ENCODE assay signal across 19 cellular contexts in the genomic region with DNA sequence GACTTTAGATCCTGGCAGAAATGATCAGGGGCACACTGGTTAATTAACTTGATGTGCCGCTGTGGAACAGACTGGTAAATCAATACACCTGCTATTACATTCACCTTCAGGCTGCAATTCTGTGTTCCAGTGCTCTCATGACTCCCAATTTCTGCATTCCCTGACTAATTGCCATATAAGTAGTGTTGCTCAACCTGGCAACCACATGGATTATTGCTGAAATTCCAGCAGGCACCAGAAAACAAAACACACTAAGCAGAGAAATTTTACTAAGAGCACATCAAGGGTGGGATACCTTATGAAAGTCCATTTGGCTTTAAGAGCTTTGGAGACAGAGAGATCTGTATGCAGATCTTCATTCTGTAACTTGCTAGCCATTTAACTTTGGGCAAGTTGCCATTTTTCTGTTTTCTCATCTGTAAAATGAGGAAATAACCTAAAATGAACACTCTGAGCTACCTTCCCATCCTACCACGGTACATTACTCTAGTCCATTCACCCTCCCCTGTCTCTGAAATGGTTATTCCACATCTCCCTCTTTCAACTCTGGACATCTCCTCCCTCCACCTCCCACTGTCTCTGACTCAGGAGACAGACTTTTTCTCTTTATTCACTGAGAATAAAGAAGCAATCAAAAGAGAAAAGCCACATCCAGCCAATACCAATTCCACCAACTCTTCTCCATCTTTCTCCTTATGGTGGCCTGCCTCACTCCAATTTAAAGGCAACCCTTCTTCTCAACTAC. TPM values are rescaled to one million over a fixed set of nuclear protein-coding genes. Genes with fewer than 3 reads are reported as not detected.
DNase-seq lines count a peak whose midpoint lies in the region; ATAC-seq, FAIRE-seq and TF ChIP-seq lines count a peak whose summit lies in the region.
"Had no signal": no experiment of that assay in that cellular context is flagged by ENCODE, and none has a peak within 500 bp of the region (broad histone marks: within the 10 kb centered on the region; RNA-seq: fewer than 3 reads in every experiment).

No MANE protein-coding gene starts in this region.

- TF ChIP-seq POLR2A in gastroesophageal sphincter (IDR thresholded peaks at IDR 0.05): no peak

- H3K4me2 ChIP-seq in Karpas-422 (ENCODE audit: low read depth, low read length, poor library complexity, severe bottlenecking) (no peak overlapping the region), astrocyte (ENCODE audit: low read length) (peak overlapping the region; percentile 13)

- no peaks in the 10 kb centered on the region for H3K9me3 ChIP-seq in Karpas-422 (ENCODE audit: low read length)
- no peaks in the 10 kb centered on the region for H3K9me3 ChIP-seq in astrocyte (ENCODE audit: insufficient read depth, low read depth, low read length)
- no peaks in the 10 kb centered on the region for H3K9me3 ChIP-seq in gastroesophageal sphincter

- FAIRE-seq in astrocyte (lab: Jason Lieb, UNC): no peak
- FAIRE-seq: GM19239, RCC 7860 had no signal

- H3K27me3 ChIP-seq in Karpas-422 (ENCODE audit: low read length) (no peaks in the 10 kb centered on the region), astrocyte (ENCODE audit: insufficient read depth, low read length) (no peaks in the 10 kb centered on the region), gastroesophageal sphincter (no peaks in the 10 kb centered on the region)

- no peaks in the 10 kb centered on the region for H3K9me3 Mint-ChIP-seq in astrocyte (ENCODE audit: unreplicated experiment)
- no peaks in the 10 kb centered on the region for H3K9me3 Mint-ChIP-seq in WTC11
- H3K9me3 Mint-ChIP-seq: brain, memory B cell, natural killer cell had no signal

- 79 to 81% methylated on average over 2 of the region's 2 CpGs for WGBS in gastroesophageal sphincter (ENCODE audit: low coverage in 1 of 2), 2 donors

- H3K27ac ChIP-seq in Karpas-422 (ENCODE audit: low read length) (no peak overlapping the region), astrocyte (ENCODE audit: low read depth, low read length) (no peak overlapping the region), gastroesophageal sphincter (no peak overlapping the region)

- no peaks in the 10 kb centered on the region for H3K4me1 ChIP-seq in Karpas-422 (ENCODE audit: low read length)
- peaks cover 7% of the 10 kb centered on the region for H3K4me1 ChIP-seq in astrocyte (ENCODE audit: insufficient read depth, low read length)
- H3K4me1 ChIP-seq in gastroesophageal sphincter: peaks cover 0 to 9% (median 8%) of the 10 kb centered on the region in 3 donors

- H4K20me1 ChIP-seq in Karpas-422 (ENCODE audit: insufficient read depth, low read depth, low read length) (no peaks in the 10 kb centered on the region), astrocyte (ENCODE audit: insufficient read depth, low read length) (no peaks in the 10 kb centered on the region)

- H3K4me1 Mint-ChIP-seq in astrocyte (ENCODE audit: low read depth, unreplicated experiment): no peaks in the 10 kb centered on the region
- H3K4me1 Mint-ChIP-seq in WTC11: no peaks in the 10 kb centered on the region
- H3K4me1 Mint-ChIP-seq: brain, memory B cell, natural killer cell had no signal

- H3K36me3 ChIP-seq in Karpas-422 (ENCODE audit: insufficient read depth, low read length): no peaks in the 10 kb centered on the region
- H3K36me3 ChIP-seq in astrocyte (ENCODE audit: insufficient read depth, low read length): no peaks in the 10 kb centered on the region
- no peaks in the 10 kb centered on the region for H3K36me3 ChIP-seq in gastroesophageal sphincter

- H3K27ac Mint-ChIP-seq in astrocyte (ENCODE audit: unreplicated experiment) (no peak overlapping the region), WTC11 (no peak overlapping the region)
- H3K27ac Mint-ChIP-seq: brain, memory B cell, natural killer cell had no signal

- no peak for TF ChIP-seq CTCF in AG10803 (conservative IDR thresholded peaks at IDR 0.05; ENCODE audit: low read length)
- no peak for TF ChIP-seq CTCF in astrocyte (IDR thresholded peaks at IDR 0.05; ENCODE audit: insufficient read depth, low read depth, low read length)
- TF ChIP-seq CTCF in gastroesophageal sphincter (IDR thresholded peaks at IDR 0.05): no peak
- TF ChIP-seq CTCF in WTC11 (IDR thresholded peaks at IDR 0.05): no peak

- no peak overlapping the region for H2AFZ ChIP-seq in Karpas-422 (ENCODE audit: low read length)
- H2AFZ ChIP-seq in astrocyte (ENCODE audit: low read depth, low read length): no peak overlapping the region

- DNase-seq in AG10803 (ENCODE audit: low read depth) (peak; percentile 82), Karpas-422 (peak; percentile 47), astrocyte (ENCODE audit: low read depth) (peak; percentile 49), WTC11 (ENCODE audit: low spot score) (no peak), NCI-H2227 treated with DMSO at 0.1 percent for 48 hours (lab: John Stamatoyannopoulos, UW) (no peak), NCI-H187 (lab: John Stamatoyannopoulos, UW) (no peak)
- no peak for DNase-seq in activated CD8-positive, alpha-beta memory T cell treated with anti-CD3 and anti-CD28 coated beads for 24 hours
- DNase-seq: activated CD4-positive, CD25-positive, alpha-beta regulatory T cell; activated gamma-delta T cell treated with Interleukin-2 at 50 U/mL for 16 hours; DMS 273 treated with DMSO at 0.1 percent for 48 hours; effector CD4-positive, alpha-beta T cell; natural killer cell; NCI-H1436 treated with DMSO at 0.1 percent for 48 hours; retina had no signal

- H3K79me2 ChIP-seq in Karpas-422 (ENCODE audit: low read length) (no peaks in the 10 kb centered on the region), astrocyte (ENCODE audit: insufficient read depth, low read length) (no peaks in the 10 kb centered on the region)

- no peak overlapping the region for H3K9ac ChIP-seq in Karpas-422 (ENCODE audit: low read length)
- H3K9ac ChIP-seq in astrocyte (ENCODE audit: low read length): no peak overlapping the region

- no peak overlapping the region for H3K4me3 ChIP-seq in AG10803 (ENCODE audit: low read length)
- no peak overlapping the region for H3K4me3 ChIP-seq in Karpas-422 (ENCODE audit: low read length)
- no peak overlapping the region for H3K4me3 ChIP-seq in astrocyte (ENCODE audit: insufficient read depth, low read depth, low read length)
- no peak overlapping the region for H3K4me3 ChIP-seq in gastroesophageal sphincter

- no peaks in the 10 kb centered on the region for H3K27me3 Mint-ChIP-seq in astrocyte (ENCODE audit: low read depth, unreplicated experiment)
- no peaks in the 10 kb centered on the region for H3K27me3 Mint-ChIP-seq in WTC11 (ENCODE audit: low read depth)

- CTCF ChIA-PET in WTC11 (lab: Charles Lee): no interaction called here

- H3K36me3 Mint-ChIP-seq in astrocyte (ENCODE audit: low read depth, unreplicated experiment) (peaks cover 3% of the 10 kb centered on the region), WTC11 (no peaks in the 10 kb centered on the region)
- H3K36me3 Mint-ChIP-seq: brain, memory B cell, natural killer cell had no signal

- POLR2A ChIA-PET in WTC11 (lab: Charles Lee): no interaction called here

- H3K4me3 Mint-ChIP-seq in astrocyte (ENCODE audit: unreplicated experiment): no peak overlapping the region
- no peak overlapping the region for H3K4me3 Mint-ChIP-seq in WTC11
- H3K4me3 Mint-ChIP-seq: brain, memory B cell, natural killer cell had no signal

- ATAC-seq in gastroesophageal sphincter (peak; percentile 64), WTC11 (no peak)
- ATAC-seq: natural killer cell had no signal

- no peak for TF ChIP-seq EP300 in gastroesophageal sphincter (IDR thresholded peaks at IDR 0.05)

- H3K9me2 ChIP-seq in Karpas-422 (replicated peaks; ENCODE audit: insufficient read depth, low read length): no peaks in the 10 kb centered on the region

TF ChIP-seq in WTC11, 78 proteins besides CTCF, POLR2A, EP300 and RAD21 (continues in another document):
- TF ChIP-seq ZNF281 (CRISPR knock-in tag; IDR thresholded peaks at IDR 0.05): no peak
- no peak for TF ChIP-seq MYBL2 (CRISPR knock-in tag; IDR thresholded peaks at IDR 0.05)
- TF ChIP-seq TEAD4 (CRISPR knock-in tag; IDR thresholded peaks at IDR 0.05): no peak
- no peak for TF ChIP-seq JAZF1 (CRISPR knock-in tag; IDR thresholded peaks at IDR 0.05)
- TF ChIP-seq, protein P1, sequence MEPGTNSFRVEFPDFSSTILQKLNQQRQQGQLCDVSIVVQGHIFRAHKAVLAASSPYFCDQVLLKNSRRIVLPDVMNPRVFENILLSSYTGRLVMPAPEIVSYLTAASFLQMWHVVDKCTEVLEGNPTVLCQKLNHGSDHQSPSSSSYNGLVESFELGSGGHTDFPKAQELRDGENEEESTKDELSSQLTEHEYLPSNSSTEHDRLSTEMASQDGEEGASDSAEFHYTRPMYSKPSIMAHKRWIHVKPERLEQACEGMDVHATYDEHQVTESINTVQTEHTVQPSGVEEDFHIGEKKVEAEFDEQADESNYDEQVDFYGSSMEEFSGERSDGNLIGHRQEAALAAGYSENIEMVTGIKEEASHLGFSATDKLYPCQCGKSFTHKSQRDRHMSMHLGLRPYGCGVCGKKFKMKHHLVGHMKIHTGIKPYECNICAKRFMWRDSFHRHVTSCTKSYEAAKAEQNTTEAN (CRISPR knock-in tag; IDR thresholded peaks at IDR 0.05): no peak
- no peak for TF ChIP-seq ATF1 (CRISPR knock-in tag; IDR thresholded peaks at IDR 0.05)
- TF ChIP-seq OVOL2 (CRISPR knock-in tag; IDR thresholded peaks at IDR 0.05; ENCODE audit: borderline replicate concordance): no peak

RNA-seq across cellular contexts. Expression of gene STAC, which starts 54.5 kb away (rescaled TPM):
- not detected in 2 replicates for total RNA-seq in Karpas-422 (2014; rRNA removed; shearing (Covaris generic); ENCODE audit: low replicate concordance)
- 7.1 and 9.4 TPM in 2 replicates for total RNA-seq in astrocyte
- 10 to 100 TPM in 3 of 4 donors, 1 to 10 TPM in 1; 3.1 to 12.9 (median 11.5) TPM for total RNA-seq in gastroesophageal sphincter
- 5.5 to 6.4 TPM (median 5.6 TPM) in 3 replicates for total RNA-seq in WTC11 (2021)
- total RNA-seq: natural killer cell had no signal

Comparison
In these comparisons a context has a peak if more than half of its experiments do, and no peak if none do; other contexts are left out.
1. DNase-seq: peak in AG10803 (single experiment), Karpas-422 (single experiment) and astrocyte (single experiment); none in activated CD8-positive, alpha-beta memory T cell treated with anti-CD3 and anti-CD28 coated beads for 24 hours (single experiment), WTC11 (single experiment), NCI-H2227 treated with DMSO at 0.1 percent for 48 hours (single experiment) and NCI-H187 (0 of 2).